In genomic region chr15:99154271-99154670, GRCh38 we compare ENCODE assay signal across 23 cellular contexts. TPM values are rescaled to one million over a fixed set of nuclear protein-coding genes. Genes with fewer than 3 reads are reported as not detected.
DNase-seq lines count a peak whose midpoint lies in the region; ATAC-seq and TF ChIP-seq lines count a peak whose summit lies in the region.
"Had no signal": no experiment of that assay in that cellular context is flagged by ENCODE, and none has a peak within 500 bp of the region (broad histone marks: within the 10 kb centered on the region; RNA-seq: fewer than 3 reads in every experiment).

No MANE protein-coding gene starts in this region.

- DNase-seq in Daoy (ENCODE audit: low read depth) (peak; percentile 33), NCI-H226 (peak; percentile 60), endodermal cell (peak; percentile 49), mucosa of descending colon (no peak), NCI-H69 (lab: John Stamatoyannopoulos, UW) (no peak), RWPE1 (ENCODE audit: low spot score) (no peak)
- no peak for DNase-seq in activated effector memory CD4-positive, alpha-beta T cell treated with anti-CD3 and anti-CD28 coated beads, Interleukin-2, amount 50 U/mL, for 16 hours
- DNase-seq: DMS153; effector memory CD4-positive, alpha-beta T cell; GDM1; left lung; midbrain; NCI-H1048; NCI-H187 treated with DMSO at 0.1 percent for 48 hours; NK-92 treated with Interleukin-12 subunit alpha and Interleukin-12 subunit beta, amount 100 ng/mL, for 24 hours; stimulated activated CD8-positive, alpha-beta memory T cell treated with anti-CD3 and anti-CD28 coated beads, Interleukin-4, amount 100 ng/mL, for 48 hours; T-helper 2 cell; WERI-Rb-1 had no signal

- TF ChIP-seq CTCF in endodermal cell (conservative IDR thresholded peaks at IDR 0.05) (no peak), mucosa of descending colon (IDR thresholded peaks at IDR 0.05) (no peak), RWPE1 (conservative IDR thresholded peaks at IDR 0.05; ENCODE audit: low read depth) (no peak)

- peak; percentile 66 for ATAC-seq in mucosa of descending colon
- ATAC-seq: left lung, sciatic nerve had no signal

- peak overlapping the region; percentile 67 for H3K9ac ChIP-seq in endodermal cell (ENCODE audit: extremely low read depth, low read length, poor library complexity, severe bottlenecking)

- H3K27me3 ChIP-seq in endodermal cell (ENCODE audit: control insufficient read depth, insufficient read depth, low read length, poor library complexity, severe bottlenecking) = no peaks in the 10 kb centered on the region
- H3K27me3 ChIP-seq: left lung, SJSA1 had no signal

- CTCF ChIA-PET in RWPE1 (lab: Yijun Ruan, JAX) = no interaction called here

- H3K4me3 ChIP-seq in endodermal cell (ENCODE audit: low read length) (peak overlapping the region; percentile 73), mucosa of descending colon (no peak overlapping the region)
- H3K4me3 ChIP-seq: left lung, SJSA1 had no signal

- peaks cover 45% of the 10 kb centered on the region for H3K4me1 Mint-ChIP-seq in endodermal cell
- H3K4me1 Mint-ChIP-seq: brain, nephron had no signal

- H3K27ac ChIP-seq in endodermal cell (ENCODE audit: low read depth, low read length) (no peak overlapping the region), RWPE1 (no peak overlapping the region)
- H3K27ac ChIP-seq: C4-2B, left lung, SJSA1, WERI-Rb-1 had no signal

- POLR2A ChIA-PET in RWPE1 (lab: Yijun Ruan, JAX; ENCODE audit: low non-redundant PET) = no interaction called here

- WGBS in endodermal cell (ENCODE audit: insufficient coverage in 1 of 2, insufficient read length in 1 of 2), 2 experiments = 8 to 11% methylated on average over 1 of the region's 2 CpGs

- H3K36me3 Mint-ChIP-seq in endodermal cell (ENCODE audit: low read depth) = peaks cover 32% of the 10 kb centered on the region

- peak overlapping the region; percentile 51 for H3K4me3 Mint-ChIP-seq in endodermal cell
- H3K4me3 Mint-ChIP-seq: brain, nephron had no signal

- H3K27me3 Mint-ChIP-seq in endodermal cell (ENCODE audit: insufficient read depth) = no peaks in the 10 kb centered on the region

- intact Hi-C loops in mucosa of descending colon (cut with DNase I, micrococcal nuclease) = no loop called here

- H3K9me3 Mint-ChIP-seq in endodermal cell = peaks cover 5% of the 10 kb centered on the region
- H3K9me3 Mint-ChIP-seq: nephron had no signal

- H3K27ac Mint-ChIP-seq in endodermal cell = peak overlapping the region; percentile 94
- H3K27ac Mint-ChIP-seq: brain, nephron had no signal

- H3K4me1 ChIP-seq in endodermal cell (ENCODE audit: control insufficient read depth, insufficient read depth, low read length) (peaks cover 10% of the 10 kb centered on the region), mucosa of descending colon (ENCODE audit: low read depth) (no peaks in the 10 kb centered on the region)
- H3K4me1 ChIP-seq: left lung had no signal

- H3K36me3 ChIP-seq in endodermal cell (ENCODE audit: control insufficient read depth, insufficient read depth, low read length) (peaks cover 6% of the 10 kb centered on the region), mucosa of descending colon (ENCODE audit: low read depth) (no peaks in the 10 kb centered on the region)
- H3K36me3 ChIP-seq: WERI-Rb-1 had no signal

- H3K9me3 ChIP-seq in endodermal cell (ENCODE audit: control insufficient read depth, low read length) (peaks cover 9% of the 10 kb centered on the region), mucosa of descending colon (no peaks in the 10 kb centered on the region)
- H3K9me3 ChIP-seq: left lung, SJSA1 had no signal

RNA-seq across cellular contexts. Expression of gene SYNM, which starts 49.4 kb away (rescaled TPM):
- total RNA-seq in Daoy (2014; rRNA removed; shearing (Covaris generic)) = 9.3 and 11.8 TPM in 2 replicates
- 10 to 100 TPM in 1 of 2 donors, 1 to 10 TPM in 1; 2.3 to 12.5 TPM for total RNA-seq in endodermal cell
- polyA plus RNA-seq in endodermal cell (2013, experiment 1 of 2) = 2.0 TPM
- polyA plus RNA-seq in endodermal cell (2013, experiment 2 of 2) = 2.5 TPM
- total RNA-seq in mucosa of descending colon = 100 to 1,000 TPM in 1 of 3 donors, 10 to 100 TPM in 2; 10.9 to 777 (median 37.0) TPM

Comparison
In these comparisons a context has a peak if more than half of its experiments do, and no peak if none do; other contexts are left out.
1. DNase-seq: peak in Daoy (single experiment), NCI-H226 (single experiment) and endodermal cell (single experiment); none in mucosa of descending colon (0 of 3), NCI-H69 (single experiment), activated effector memory CD4-positive, alpha-beta T cell treated with anti-CD3 and anti-CD28 coated beads, Interleukin-2, amount 50 U/mL, for 16 hours (single experiment) and RWPE1 (single experiment).